ENCODE assay signal across 8 cellular contexts in genomic region chr6:41638002-41638800, GRCh38. TPM values are rescaled to one million over a fixed set of nuclear protein-coding genes. Genes with fewer than 3 reads are reported as not detected.
DNase-seq lines count a peak whose midpoint lies in the region; ATAC-seq and FAIRE-seq lines count a peak whose summit lies in the region.

Gene MDFI (plus strand): TSS chr6:41638468. CDS start chr6:41638750, 282 bp downstream.

- ATAC-seq in Right ventricle myocardium superior (ENCODE audit: poor library complexity): peak; percentile 30
- no peak for ATAC-seq in HG02678 (IDR thresholded peaks at IDR 0.05; ENCODE audit: unreplicated experiment)

- intact Hi-C loops in Right ventricle myocardium superior (cut with DNase I): no loop called here
- intact Hi-C loops in cardiac septum (cut with DNase I): no loop called here

- H3K4me3 ChIP-seq in duodenal mucosa (ENCODE audit: low read depth in 1 of 2, low read length in 2 of 2): peak within 1 kb of the TSS; percentile 22 to 40
- peak within 1 kb of the TSS; percentile 43 to 53 for H3K4me3 ChIP-seq in muscle layer of colon (ENCODE audit: low read depth in 1 of 2, low read length in 2 of 2)

- H3K4me1 ChIP-seq in duodenal mucosa (ENCODE audit: control insufficient read depth in 1 of 2, insufficient read depth in 2 of 2, low read length in 2 of 2) (peaks cover 0 to 9% of the 10 kb centered on the region in 2 donors), muscle layer of colon (ENCODE audit: insufficient read depth, low read length) (peaks cover 7% of the 10 kb centered on the region)

- H3K27ac ChIP-seq in duodenal mucosa (ENCODE audit: low read depth, low read length) (no peak within 1 kb of the TSS), muscle layer of colon (ENCODE audit: low read depth, low read length) (no peak within 1 kb of the TSS)

- no peaks in the 10 kb centered on the region for H3K36me3 ChIP-seq in duodenal mucosa (ENCODE audit: control insufficient read depth in 1 of 2, insufficient read depth in 2 of 2, low read length in 2 of 2)
- no peaks in the 10 kb centered on the region for H3K36me3 ChIP-seq in muscle layer of colon (ENCODE audit: insufficient read depth, low read length)

- H3K9me3 ChIP-seq in duodenal mucosa (ENCODE audit: control insufficient read depth in 1 of 2, low read length in 2 of 2) (no peaks in the 10 kb centered on the region), muscle layer of colon (ENCODE audit: low read length) (no peaks in the 10 kb centered on the region)

- DNase-seq in Right ventricle myocardium superior (no peak), cardiac septum (ENCODE audit: low spot score) (no peak), urothelium cell line (ENCODE audit: low spot score) (peak; percentile 46), GM03348 (ENCODE audit: low spot score) (no peak), NCI-H1105 (lab: John Stamatoyannopoulos, UW) (no peak)

- H3K27me3 ChIP-seq in duodenal mucosa (ENCODE audit: control insufficient read depth in 1 of 2, insufficient read depth in 2 of 2, low read length in 2 of 2): peaks cover 44 to 45% of the 10 kb centered on the region in 2 donors
- peaks cover 22 to 54% of the 10 kb centered on the region in 2 donors for H3K27me3 ChIP-seq in muscle layer of colon (ENCODE audit: control insufficient read depth in 1 of 2, insufficient read depth in 2 of 2, low read length in 2 of 2)

- H3K9ac ChIP-seq in duodenal mucosa (ENCODE audit: low read depth in 1 of 2, low read length in 2 of 2): no peak within 1 kb of the TSS
- no peak within 1 kb of the TSS for H3K9ac ChIP-seq in muscle layer of colon (ENCODE audit: low read length)

- no peak for FAIRE-seq in urothelium cell line (lab: Jason Lieb, UNC)

RNA-seq across cellular contexts. Expression of gene MDFI, which starts in this region (rescaled TPM):
- total RNA-seq in Right ventricle myocardium superior: 1.1 TPM
- 4.3 TPM for total RNA-seq in cardiac septum
